12 cellular contexts compared by ENCODE assay signal in the genomic region with DNA sequence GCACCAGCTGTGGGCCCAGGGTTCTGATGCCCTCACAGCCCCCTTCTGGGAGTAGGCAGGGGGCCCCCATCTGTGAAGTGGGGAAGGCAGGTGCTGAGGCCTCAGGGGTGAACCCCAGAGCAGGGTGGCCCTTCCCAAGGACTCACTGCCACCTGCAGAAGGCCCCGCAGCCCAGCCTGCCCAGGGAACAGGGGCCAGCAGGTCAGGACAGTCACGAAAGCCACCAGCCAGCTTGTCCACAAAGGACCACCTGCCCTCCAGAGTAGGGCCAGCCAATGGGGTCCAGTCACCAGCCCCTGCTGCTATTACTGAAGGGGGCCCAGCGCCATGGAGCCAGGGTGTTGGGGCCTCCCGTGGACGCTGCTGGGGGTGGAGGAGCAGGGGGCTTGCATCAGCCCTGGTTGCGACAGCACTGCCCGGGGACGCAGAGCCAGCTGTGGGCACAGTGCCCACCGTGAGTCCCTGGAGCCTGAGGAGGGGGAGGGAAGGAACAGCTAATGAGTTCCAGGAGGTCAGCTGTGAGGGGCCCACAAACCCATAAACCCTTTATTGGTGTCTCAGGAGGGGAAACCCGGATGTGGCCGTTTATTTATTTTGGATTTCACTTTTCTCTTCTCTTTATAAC. TPM values are rescaled to one million over a fixed set of nuclear protein-coding genes. Genes with fewer than 3 reads are reported as not detected.
DNase-seq lines count a peak whose midpoint lies in the region; ATAC-seq, FAIRE-seq and TF ChIP-seq lines count a peak whose summit lies in the region.
"Had no signal": no experiment of that assay in that cellular context is flagged by ENCODE, and none has a peak within 500 bp of the region (broad histone marks: within the 10 kb centered on the region; RNA-seq: fewer than 3 reads in every experiment).

No MANE protein-coding gene starts in this region.

- dilution Hi-C loops in endothelial cell of umbilical vein (cut with MboI; ENCODE audit: extremely low pct_ligation_motif_present, low sequenced_read_pairs), result no loop called here

- peak overlapping the region; percentile 1 for H3K4me2 ChIP-seq in endothelial cell of umbilical vein (ENCODE audit: insufficient read depth, low read length)
- H3K4me2 ChIP-seq: KMS-11 had no signal

- TF ChIP-seq CTCF in BJ (IDR thresholded peaks at IDR 0.05; ENCODE audit: insufficient read depth, low read depth, low read length) (no peak), endothelial cell of umbilical vein (IDR thresholded peaks at IDR 0.05; ENCODE audit: extremely low read depth in 1 of 2, insufficient read depth in 1 of 2, low read depth in 1 of 2, low read length in 2 of 2) (no peak), ovary (IDR thresholded peaks at IDR 0.05) (no peak)

- H3K27ac ChIP-seq in endothelial cell of umbilical vein (ENCODE audit: insufficient read depth, low read depth, low read length), result no peak overlapping the region
- no peak overlapping the region for H3K27ac ChIP-seq in ovary
- H3K27ac ChIP-seq: brain microvascular endothelial cell, KMS-11 had no signal

- no peak overlapping the region for H2AFZ ChIP-seq in endothelial cell of umbilical vein (ENCODE audit: low read depth, low read length)

- H3K4me3 ChIP-seq in BJ (ENCODE audit: low read depth, low read length) (no peak overlapping the region), endothelial cell of umbilical vein (replicated peaks in 1 of 3; ENCODE audit: insufficient read depth in 1 of 3, low read depth in 1 of 3, low read length in 3 of 3) (no peak overlapping the region), ovary (no peak overlapping the region)

- no peak for TF ChIP-seq POLR2A in endothelial cell of umbilical vein (IDR thresholded peaks at IDR 0.05; ENCODE audit: low read depth, low read length)
- no peak for TF ChIP-seq POLR2A in ovary (IDR thresholded peaks at IDR 0.05)

- whole genome bisulfite sequencing in ovary, 3 donors, result 47 to 51% (median 51%) methylated on average over 10 to 11 of the region's 11 CpGs

- no peaks in the 10 kb centered on the region for H3K9me1 ChIP-seq in endothelial cell of umbilical vein (replicated peaks; ENCODE audit: control insufficient read depth, extremely low read depth, insufficient read depth, low read length)

- intact Hi-C loops in endothelial cell of umbilical vein (cut with micrococcal nuclease) (loop anchor here (1.0 kb wide), 1 partner anchor 73 kb away; no protein-coding TSS in a partner anchor), ovary (cut with DNase I) (no loop called here)

- DNase-seq in BJ (ENCODE audit: low read depth) (peak; percentile 35), NOMO-1 treated with dmso at 0.1 percent for 144 hours (lab: John Stamatoyannopoulos, UW; ENCODE audit: unreplicated experiment) (peak; percentile 60), endothelial cell of umbilical vein (ENCODE audit: low read depth, low spot score) (peak; percentile 53), ovary (peak; percentile 14 to 53 (median 31)), germinal center (ENCODE audit: low spot score) (no peak), COLO829 (ENCODE audit: low spot score) (no peak)
- DNase-seq: activated CD4-positive, alpha-beta T cell treated with anti-CD3 and anti-CD28 coated beads, Interleukin-2, amount 50 U/mL, for 1 hour; brain microvascular endothelial cell; DMS53 had no signal

- no peak for ATAC-seq in GM19455 (IDR thresholded peaks at IDR 0.05; ENCODE audit: unreplicated experiment)
- no peak for ATAC-seq in HG03045 (IDR thresholded peaks at IDR 0.05; ENCODE audit: unreplicated experiment)

- H4K20me1 ChIP-seq in endothelial cell of umbilical vein (replicated peaks; ENCODE audit: control insufficient read depth, extremely low read depth, insufficient read depth, low read length), result no peaks in the 10 kb centered on the region

- no peaks in the 10 kb centered on the region for H3K36me3 ChIP-seq in BJ (ENCODE audit: control insufficient read depth, insufficient read depth, low read length)
- H3K36me3 ChIP-seq in endothelial cell of umbilical vein (ENCODE audit: control insufficient read depth in 2 of 2, extremely low read depth in 1 of 2, insufficient read depth in 2 of 2, low read length in 2 of 2), result no peaks in the 10 kb centered on the region
- H3K36me3 ChIP-seq in ovary, result no peaks in the 10 kb centered on the region
- H3K36me3 ChIP-seq: brain microvascular endothelial cell had no signal

- POLR2A ChIA-PET in BJ (lab: Charles Lee), result no interaction called here
- POLR2A ChIA-PET in endothelial cell of umbilical vein (lab: Charles Lee), result no interaction called here

- CTCF ChIA-PET in BJ (lab: Yijun Ruan, JAX), result interaction anchor here (1.6 to 1.7 kb wide), 2 partner anchors 73 to 136 kb away, joined by 5 to 7 read pairs; no protein-coding TSS in a partner anchor
- CTCF ChIA-PET in endothelial cell of umbilical vein (lab: Charles Lee), result interaction anchor here (2.0 to 3.9 kb wide), 2 partner anchors 23 to 72 kb away, joined by 6 to 32 read pairs; no protein-coding TSS in a partner anchor

- peak; percentile 84 for FAIRE-seq in endothelial cell of umbilical vein (lab: Jason Lieb, UNC)

- no peaks in the 10 kb centered on the region for H3K9me3 ChIP-seq in endothelial cell of umbilical vein (replicated peaks; ENCODE audit: control insufficient read depth, insufficient read depth, low read length)
- peaks cover 0 to 3% of the 10 kb centered on the region in 2 donors for H3K9me3 ChIP-seq in ovary

- BruUV-seq in endothelial cell of umbilical vein (replicated peaks; lab: Mats Ljungman, UMichigan), result no TSS peak

- no peak overlapping the region for H3K9ac ChIP-seq in endothelial cell of umbilical vein (replicated peaks; ENCODE audit: extremely low read depth, insufficient read depth, low read length)
- H3K9ac ChIP-seq: KMS-11 had no signal

- H3K79me2 ChIP-seq in endothelial cell of umbilical vein (ENCODE audit: control insufficient read depth, insufficient read depth, low read length), result no peaks in the 10 kb centered on the region

- TF ChIP-seq EP300 in ovary (IDR thresholded peaks at IDR 0.05), result no peak

- peaks cover 23% of the 10 kb centered on the region for H3K4me1 ChIP-seq in endothelial cell of umbilical vein (ENCODE audit: control insufficient read depth, extremely low read depth, insufficient read depth, low read length)
- H3K4me1 ChIP-seq in ovary (ENCODE audit: insufficient read depth), result peaks cover 11% of the 10 kb centered on the region

- H3K27me3 ChIP-seq in BJ (ENCODE audit: control insufficient read depth, insufficient read depth, low read length) (peaks cover 6% of the 10 kb centered on the region; the same call in 1 of the 2 replicates), endothelial cell of umbilical vein (ENCODE audit: control insufficient read depth in 2 of 2, insufficient read depth in 2 of 2, low read length in 2 of 2) (peaks cover 4 to 6% of the 10 kb centered on the region in 2 experiments), ovary (no peaks in the 10 kb centered on the region)

TF ChIP-seq in endothelial cell of umbilical vein, 7 proteins besides CTCF, POLR2A, EP300 and RAD21:
- TF ChIP-seq, protein P1, sequence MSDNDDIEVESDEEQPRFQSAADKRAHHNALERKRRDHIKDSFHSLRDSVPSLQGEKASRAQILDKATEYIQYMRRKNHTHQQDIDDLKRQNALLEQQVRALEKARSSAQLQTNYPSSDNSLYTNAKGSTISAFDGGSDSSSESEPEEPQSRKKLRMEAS (IDR thresholded peaks at IDR 0.05; ENCODE audit: insufficient read depth, insufficient read length), result no peak
- TF ChIP-seq FOS (IDR thresholded peaks at IDR 0.05; ENCODE audit: borderline replicate concordance, insufficient read depth, low read length) (no peak), POLR2AphosphoS5 (IDR thresholded peaks at IDR 0.05; ENCODE audit: insufficient read depth, low read depth, low read length) (peak; percentile 52), EZH2 (IDR thresholded peaks at IDR 0.05; ENCODE audit: borderline replicate concordance, low read depth, low read length, severe bottlenecking) (no peak), GATA2 (IDR thresholded peaks at IDR 0.05; ENCODE audit: insufficient read depth, insufficient read length, low read depth, low read length) (no peak)

RNA-seq across cellular contexts. Expression of a gene that starts 11.5 kb away (rescaled TPM):
- polyA plus RNA-seq in BJ (2011; rRNA removed), result 1.8 and 3.9 TPM in 2 replicates
- 7.1 and 7.7 TPM in 2 replicates for polyA minus RNA-seq in BJ (2011; rRNA and poly(A)+ RNA removed)
- 17.2 and 22.1 TPM in 2 replicates for total RNA-seq in endothelial cell of umbilical vein
- polyA plus RNA-seq in endothelial cell of umbilical vein, result 12.4 and 14.1 TPM in 2 replicates
- 6.9 and 7.2 TPM in 2 replicates for polyA plus RNA-seq in endothelial cell of umbilical vein (2011; cell fraction: cytosol; rRNA removed)
- polyA plus RNA-seq in endothelial cell of umbilical vein (2011; cell fraction: nucleus; rRNA removed), result 18.9 and 23.5 TPM in 2 replicates
- 10.1 and 19.7 TPM in 2 replicates for polyA plus RNA-seq in endothelial cell of umbilical vein (2012)
- polyA minus RNA-seq in endothelial cell of umbilical vein, result 14.8 and 26.7 TPM in 2 replicates
- polyA minus RNA-seq in endothelial cell of umbilical vein (2011; cell fraction: cytosol; rRNA and poly(A)+ RNA removed), result 1.8 TPM
- polyA minus RNA-seq in endothelial cell of umbilical vein (2011; cell fraction: nucleus; rRNA and poly(A)+ RNA removed), result 21.3 and 35.4 TPM in 2 replicates
- total RNA-seq in ovary, result 10 to 100 TPM; 32.7 to 69.5 (median 50.3) TPM
- 10 to 100 TPM; 16.7 to 29.5 TPM for polyA plus RNA-seq in ovary

Comparison
In these comparisons a context has a peak if more than half of its experiments do, and no peak if none do; other contexts are left out.
1. DNase-seq: peak in BJ (single experiment), NOMO-1 treated with dmso at 0.1 percent for 144 hours (single experiment), endothelial cell of umbilical vein (single experiment) and ovary (5 of 5); none in germinal center (single experiment) and COLO829 (single experiment).